15 cellular contexts compared by ENCODE assay signal in the genomic region with DNA sequence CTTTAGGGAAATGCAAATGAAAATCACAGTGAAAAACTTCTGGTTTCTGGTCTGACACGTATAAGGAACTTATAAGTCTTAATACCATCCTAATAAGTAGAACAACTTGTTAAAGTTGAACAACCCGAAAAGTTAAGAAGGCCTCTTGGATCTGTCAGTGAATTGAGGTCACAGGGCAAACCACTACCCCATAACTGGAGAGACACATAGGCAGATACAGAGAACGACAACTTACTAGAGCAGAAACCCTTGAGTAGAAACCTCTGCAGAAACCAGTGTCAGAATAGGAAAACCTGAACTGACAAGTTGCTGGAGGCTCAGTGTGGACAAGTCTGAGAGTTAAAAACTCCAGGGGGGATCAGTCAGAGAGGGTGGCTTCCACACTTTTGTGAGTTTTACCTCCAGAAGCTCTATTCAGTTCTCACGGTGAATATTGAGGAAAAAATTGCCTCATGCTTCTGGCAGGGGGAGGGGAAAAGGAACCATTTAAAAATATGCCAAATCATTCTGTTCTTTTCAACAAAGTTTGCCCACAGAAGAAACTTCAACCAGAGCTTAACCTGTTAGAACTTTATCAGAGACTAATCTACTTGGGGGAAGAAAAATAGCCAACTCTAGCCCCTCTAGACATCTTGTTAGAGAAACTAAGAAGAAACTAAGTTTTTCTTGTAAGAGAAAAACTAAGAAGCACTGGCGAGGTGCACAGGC.
"Had no signal": no experiment of that assay in that cellular context is flagged by ENCODE, and none has a peak within 500 bp of the region (broad histone marks: within the 10 kb centered on the region; RNA-seq: fewer than 3 reads in every experiment).

No MANE protein-coding gene starts in this region.

- H3K4me3 ChIP-seq: breast epithelium, dorsolateral prefrontal cortex, gastroesophageal sphincter, psoas muscle had no signal

- ATAC-seq: gastroesophageal sphincter, left ventricle myocardium superior, psoas muscle, sciatic nerve had no signal

- H3K27ac ChIP-seq: breast epithelium, dorsolateral prefrontal cortex, gastroesophageal sphincter, psoas muscle had no signal

- FAIRE-seq: keratinocyte, urothelium cell line had no signal

- H3K4me1 ChIP-seq: breast epithelium, gastroesophageal sphincter, psoas muscle had no signal

- H3K4me1 Mint-ChIP-seq: endodermal cell had no signal

- H3K27ac Mint-ChIP-seq: endodermal cell had no signal

- H3K9me3 ChIP-seq: breast epithelium, psoas muscle had no signal

- H3K27me3 ChIP-seq: breast epithelium, dorsolateral prefrontal cortex, gastroesophageal sphincter had no signal

- H3K36me3 ChIP-seq: breast epithelium, gastroesophageal sphincter had no signal

- H3K4me3 Mint-ChIP-seq: endodermal cell had no signal

- H3K9me3 Mint-ChIP-seq: endodermal cell had no signal

- DNase-seq: activated CD4-positive, CD25-positive, alpha-beta regulatory T cell treated with anti-CD3 and anti-CD28 coated beads, Interleukin-2, amount 50 U/mL, for 72 hours; activated naive CD4-positive, alpha-beta T cell; activated T-cell treated with anti-CD3 and anti-CD28 coated beads for 4 hours; anterior cingulate cortex; dorsolateral prefrontal cortex; endodermal cell; erythroblast; left ventricle myocardium superior; psoas muscle; stimulated activated CD4-positive, alpha-beta T cell treated with anti-CD3 and anti-CD28 coated beads, Interleukin-2, amount 100 ng/mL, for 24 hours had no signal
